Comparison of ENCODE assay signal across 20 cellular contexts in genomic region chr20:23626040-23626620, GRCh38. TPM values are rescaled to one million over a fixed set of nuclear protein-coding genes. Genes with fewer than 3 reads are reported as not detected.
DNase-seq lines count a peak whose midpoint lies in the region; ATAC-seq and TF ChIP-seq lines count a peak whose summit lies in the region.
"Had no signal": no experiment of that assay in that cellular context is flagged by ENCODE, and none has a peak within 500 bp of the region (broad histone marks: within the 10 kb centered on the region; RNA-seq: fewer than 3 reads in every experiment).

No MANE protein-coding gene starts in this region.

- H3K79me1 ChIP-seq in trophoblast cell (ENCODE audit: low read length) = no peaks in the 10 kb centered on the region

- H4K8ac ChIP-seq in trophoblast cell (ENCODE audit: low read depth, low read length) = no peak overlapping the region

- no CpG with 5 or more reads among the region's 4 CpGs for WGBS in trophoblast cell (ENCODE audit: extremely low coverage, insufficient coverage, insufficient read length)

- no peak overlapping the region for H4K91ac ChIP-seq in trophoblast cell (ENCODE audit: low read depth, low read length)

- H3K27ac ChIP-seq in OCI-LY3 (ENCODE audit: low read length) = no peak overlapping the region
- no peak overlapping the region for H3K27ac ChIP-seq in trophoblast cell (ENCODE audit: low read depth, low read length)

- H3K18ac ChIP-seq in trophoblast cell (ENCODE audit: low read length) = no peak overlapping the region

- H3K4ac ChIP-seq in trophoblast cell (ENCODE audit: low read depth, low read length) = no peak overlapping the region

- H3K4me1 ChIP-seq in OCI-LY3 (ENCODE audit: low read length) (peaks cover 43% of the 10 kb centered on the region), trophoblast cell (ENCODE audit: control insufficient read depth in 1 of 2, insufficient read depth in 2 of 2, low read length in 2 of 2) (no peaks in the 10 kb centered on the region)
- H3K4me1 ChIP-seq: BE2C had no signal

- H2BK5ac ChIP-seq in trophoblast cell (ENCODE audit: low read depth, low read length, poor library complexity) = no peak overlapping the region

- H3K4me2 ChIP-seq in OCI-LY3 (ENCODE audit: low read length) (peak overlapping the region; percentile 43), trophoblast cell (ENCODE audit: low read length) (no peak overlapping the region)

- H3K9ac ChIP-seq in OCI-LY3 (ENCODE audit: low read length) (no peak overlapping the region), trophoblast cell (ENCODE audit: low read length) (no peak overlapping the region)

- H3K4me3 ChIP-seq in OCI-LY3 (ENCODE audit: low read length) (no peak overlapping the region), trophoblast cell (ENCODE audit: low read depth, low read length) (no peak overlapping the region)

- no peak overlapping the region for H4K12ac ChIP-seq in trophoblast cell (ENCODE audit: low read depth, low read length)

- H2AFZ ChIP-seq in OCI-LY3 (ENCODE audit: low read depth, low read length) (no peak overlapping the region), trophoblast cell (ENCODE audit: insufficient read depth, low read length, poor library complexity) (no peak overlapping the region)

- DNase-seq in EH (ENCODE audit: low read depth) = peak; percentile 24
- DNase-seq in trophoblast cell = peak; percentile 67 to 69
- DNase-seq: activated CD4-positive, alpha-beta T cell treated with anti-CD3 and anti-CD28 coated beads, Interleukin-2, amount 10 ng/mL, durations not matched to agents 7 days and 5 days; activated T-cell treated with anti-CD3 and anti-CD28 coated beads, Interleukin-2, amount 50 U/mL, for 48 hours; amygdala; BE2C; dermis blood vessel endothelial cell; DND-41; KBM-7; NCI-H146; NCI-H524 treated with DMSO at 0.1 percent for 48 hours; posterior cingulate gyrus; RPMI8226 had no signal

- peak; percentile 72 for ATAC-seq in esophagus mucosa
- no peak for ATAC-seq in HG02610 (IDR thresholded peaks at IDR 0.05; ENCODE audit: unreplicated experiment)
- ATAC-seq in GM21381 (IDR thresholded peaks at IDR 0.05; ENCODE audit: unreplicated experiment) = no peak
- no peak for ATAC-seq in GM18867 (IDR thresholded peaks at IDR 0.05; ENCODE audit: unreplicated experiment)
- no peak for ATAC-seq in GM21367 (IDR thresholded peaks at IDR 0.05; ENCODE audit: unreplicated experiment)

- H2AK5ac ChIP-seq in trophoblast cell (ENCODE audit: low read length) = no peak overlapping the region

- H2BK120ac ChIP-seq in trophoblast cell (ENCODE audit: insufficient read depth, low read length, poor library complexity) = no peak overlapping the region

- H3K36me3 ChIP-seq in OCI-LY3 (replicated peaks; ENCODE audit: low read depth, low read length) (no peaks in the 10 kb centered on the region), trophoblast cell (ENCODE audit: control insufficient read depth in 1 of 2, insufficient read depth in 2 of 2, low read length in 2 of 2) (no peaks in the 10 kb centered on the region)
- H3K36me3 ChIP-seq: BE2C had no signal

- H3K79me2 ChIP-seq in OCI-LY3 (ENCODE audit: low read length) (no peaks in the 10 kb centered on the region), trophoblast cell (ENCODE audit: control insufficient read depth, insufficient read depth, low read length, poor library complexity) (no peaks in the 10 kb centered on the region)

- H3K14ac ChIP-seq in trophoblast cell (ENCODE audit: low read length) = no peak overlapping the region

- TF ChIP-seq CTCF in OCI-LY3 (IDR thresholded peaks at IDR 0.05; ENCODE audit: low read depth, low read length) = no peak

- H3K27me3 ChIP-seq in OCI-LY3 (ENCODE audit: low read depth, low read length) = peaks cover 8% of the 10 kb centered on the region; the same call in 1 of the 2 replicates
- no peaks in the 10 kb centered on the region for H3K27me3 ChIP-seq in trophoblast cell (ENCODE audit: insufficient read depth, low read length)
- H3K27me3 ChIP-seq: BE2C had no signal

- no peak overlapping the region for H2BK12ac ChIP-seq in trophoblast cell (ENCODE audit: low read length)

- no peak overlapping the region for H3K23ac ChIP-seq in trophoblast cell (ENCODE audit: low read length)

- H3K9me3 ChIP-seq in OCI-LY3 (ENCODE audit: insufficient read depth, low read length) (no peaks in the 10 kb centered on the region), trophoblast cell (ENCODE audit: insufficient read depth, low read depth, low read length) (no peaks in the 10 kb centered on the region)
- H3K9me3 ChIP-seq: BE2C had no signal

- no peaks in the 10 kb centered on the region for H4K20me1 ChIP-seq in OCI-LY3 (ENCODE audit: insufficient read depth, low read length)

RNA-seq across cellular contexts. Expression of gene CST3, which starts 11.6 kb away (rescaled TPM):
- total RNA-seq in esophagus mucosa = 292 TPM
- 166 and 167 TPM in 2 replicates for polyA plus RNA-seq in trophoblast cell (2013)

RNA-seq across cellular contexts. Expression of gene CST9, which starts 20.4 kb away (rescaled TPM):
- not detected for total RNA-seq in esophagus mucosa
- not detected in 2 replicates for polyA plus RNA-seq in trophoblast cell (2013)
- total RNA-seq: activated CD4-positive, alpha-beta T cell treated with anti-CD3 and anti-CD28 coated beads, Interleukin-2, amount 10 ng/mL, durations not matched to agents 7 days and 5 days; dermis blood vessel endothelial cell; T-helper 2 cell treated with Interferon-gamma antibody and Interleukin-4, amounts not matched to agents 100 ng/mL and 5 ng/mL, for 36 hours had no signal

RNA-seq across cellular contexts. Expression of gene CST9L, which starts 57.8 kb away (rescaled TPM):
- total RNA-seq in esophagus mucosa = not detected
- not detected in 2 replicates for polyA plus RNA-seq in trophoblast cell (2013)
- total RNA-seq: activated CD4-positive, alpha-beta T cell treated with anti-CD3 and anti-CD28 coated beads, Interleukin-2, amount 10 ng/mL, durations not matched to agents 7 days and 5 days; dermis blood vessel endothelial cell; T-helper 2 cell treated with Interferon-gamma antibody and Interleukin-4, amounts not matched to agents 100 ng/mL and 5 ng/mL, for 36 hours had no signal
